ENCODE assay signal across 15 cellular contexts in the genomic region with DNA sequence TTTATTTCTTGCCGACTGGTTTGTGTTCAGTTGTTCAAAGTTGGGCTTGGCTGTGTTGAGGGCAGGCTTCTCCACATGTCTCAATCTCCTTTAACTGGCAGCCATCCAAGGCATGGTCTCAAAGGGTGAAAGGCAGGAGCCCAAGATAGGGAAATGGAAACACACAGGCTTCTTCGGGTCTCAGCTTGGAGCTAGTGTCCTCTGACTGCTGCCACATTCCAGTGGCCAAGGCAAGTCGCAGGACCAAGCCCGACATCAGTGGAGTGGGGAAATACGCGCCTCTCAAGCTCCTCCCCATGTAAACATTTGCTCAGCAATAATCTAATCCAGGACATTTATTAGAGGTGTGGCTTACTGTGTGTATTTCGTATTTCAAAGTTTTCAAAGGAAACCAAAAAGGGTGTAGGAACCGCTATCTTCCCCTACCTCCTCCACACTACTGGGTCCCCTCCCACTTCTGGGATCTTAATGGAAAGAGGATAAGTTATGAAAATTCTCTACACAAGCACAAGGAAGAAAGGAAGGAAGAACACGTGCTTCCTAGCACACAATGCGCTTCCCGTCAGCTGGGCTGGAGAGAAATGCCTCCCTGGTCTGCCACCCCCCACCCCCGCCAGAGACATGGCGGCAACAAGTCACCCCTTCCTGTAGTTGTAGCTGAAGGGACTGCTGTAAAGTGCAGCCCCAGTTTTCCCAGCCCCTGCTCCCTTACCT.
DNase-seq lines count a peak whose midpoint lies in the region; ATAC-seq and TF ChIP-seq lines count a peak whose summit lies in the region.
"Had no signal": no experiment of that assay in that cellular context is flagged by ENCODE, and none has a peak within 500 bp of the region (broad histone marks: within the 10 kb centered on the region; RNA-seq: fewer than 3 reads in every experiment).

No MANE protein-coding gene starts in this region.

- H3K36me3 ChIP-seq in adrenal gland (replicated peaks in 1 of 2) (no peaks in the 10 kb centered on the region), transverse colon (no peaks in the 10 kb centered on the region)

- peak overlapping the region in 1 of 5 donors; percentile 38 for H3K27ac ChIP-seq in adrenal gland
- peak overlapping the region; percentile 63 for H3K27ac ChIP-seq in right cardiac atrium (ENCODE audit: low read length)
- H3K27ac ChIP-seq in transverse colon = peak overlapping the region; percentile 12 to 36 (median 28)
- H3K27ac ChIP-seq: KMS-11 had no signal

- H3K4me1 ChIP-seq in adrenal gland (replicated peaks in 1 of 2) = peaks cover 4 to 14% of the 10 kb centered on the region in 2 donors
- peaks cover 13% of the 10 kb centered on the region for H3K4me1 ChIP-seq in right cardiac atrium (ENCODE audit: control insufficient read depth, insufficient read depth, low read length)
- peaks cover 16 to 43% (median 36%) of the 10 kb centered on the region in 4 donors for H3K4me1 ChIP-seq in transverse colon

- TF ChIP-seq POLR2A in adrenal gland (IDR thresholded peaks at IDR 0.05) (no peak), transverse colon (IDR thresholded peaks at IDR 0.05) (peak; percentile 31)

- in situ Hi-C loops in transverse colon (cut with MboI; ENCODE audit: low pct_ligation_motif_present in 1 of 4, low pct_unique_long_range_greater_than_20kb in 1 of 4, low sequenced_read_pairs in 3 of 4) = no loop called here

- intact Hi-C loops in adrenal gland (cut with DNase I) (no loop called here), right cardiac atrium (cut with DNase I) (no loop called here), transverse colon (cut with DNase I; ENCODE audit: low total_unique reads) (loop anchor here (5.0 kb wide), 1 partner anchor 665 kb away; no protein-coding TSS in a partner anchor)

- 50 to 63% (median 60%) methylated on average over 13 of the region's 13 CpGs for WGBS in adrenal gland, 4 donors
- WGBS in right cardiac atrium = 27% methylated on average over 13 of the region's 13 CpGs
- 27 to 52% methylated on average over 6 to 13 of the region's 13 CpGs for WGBS in transverse colon (ENCODE audit: low coverage in 1 of 2), 2 donors

- DNase-seq in NCI-H748 (lab: John Stamatoyannopoulos, UW; ENCODE audit: unreplicated experiment) (peak; percentile 42), NCI-H748 treated with DMSO at 0.1 percent for 48 hours (lab: John Stamatoyannopoulos, UW) (no peak), adrenal gland (peak in 6 of 7 donors; percentile 30 to 58 (median 37)), right cardiac atrium (peak; percentile 42 to 73 (median 70)), transverse colon (peak; percentile 68), putamen (ENCODE audit: low spot score) (no peak)
- DNase-seq: activated CD8-positive, alpha-beta T cell treated with anti-CD3 and anti-CD28 coated beads, Interleukin-2, amount 10 ng/mL, durations not matched to agents 7 days and 5 days; effector memory CD4-positive, alpha-beta T cell; natural killer cell; NCI-H524 treated with DMSO at 0.1 percent for 48 hours; stimulated activated CD4-positive, alpha-beta T cell treated with anti-CD3 and anti-CD28 coated beads, Interleukin-15, amount 100 ng/mL, for 24 hours had no signal

- H3K9me3 ChIP-seq in adrenal gland (replicated peaks in 1 of 3) (no peaks in the 10 kb centered on the region), right cardiac atrium (ENCODE audit: control insufficient read depth, low read length) (no peaks in the 10 kb centered on the region), transverse colon (no peaks in the 10 kb centered on the region)

- ATAC-seq in right cardiac atrium = peak; percentile 58 to 64
- no peak for ATAC-seq in HG02970 (IDR thresholded peaks at IDR 0.05; ENCODE audit: low FRiP score, unreplicated experiment)
- ATAC-seq in HG03520 (IDR thresholded peaks at IDR 0.05; ENCODE audit: unreplicated experiment) = no peak
- ATAC-seq: activated CD8-positive, alpha-beta T cell treated with anti-CD3 and anti-CD28 coated beads, Interleukin-2, amount 10 ng/mL, durations not matched to agents 7 days and 5 days; activated naive CD4-positive, alpha-beta T cell treated with anti-CD3 and anti-CD28 coated beads, Interleukin-2, amount 50 U/mL, for 72 hours; natural killer cell had no signal

- TF ChIP-seq EP300 in transverse colon (IDR thresholded peaks at IDR 0.05; ENCODE audit: low read depth) = no peak

- H3K4me3 ChIP-seq in adrenal gland (no peak overlapping the region), right cardiac atrium (ENCODE audit: low read length) (no peak overlapping the region), transverse colon (no peak overlapping the region)

- no peak for TF ChIP-seq CTCF in adrenal gland (IDR thresholded peaks at IDR 0.05)
- no peak for TF ChIP-seq CTCF in transverse colon (IDR thresholded peaks at IDR 0.05)

- H3K27me3 ChIP-seq in adrenal gland = no peaks in the 10 kb centered on the region
- H3K27me3 ChIP-seq in right cardiac atrium (ENCODE audit: control insufficient read depth, insufficient read depth) = no peaks in the 10 kb centered on the region
- H3K27me3 ChIP-seq in transverse colon = no peaks in the 10 kb centered on the region

Comparison
In these comparisons a context has a peak if more than half of its experiments do, and no peak if none do; other contexts are left out.
1. DNase-seq: peak in NCI-H748 (single experiment), adrenal gland (6 of 7), right cardiac atrium (3 of 3) and transverse colon (single experiment); none in NCI-H748 treated with DMSO at 0.1 percent for 48 hours (single experiment) and putamen (single experiment).
2. ATAC-seq: peak in right cardiac atrium (2 of 2); none in HG02970 (single experiment) and HG03520 (single experiment).